8 cellular contexts compared by ENCODE assay signal in the genomic region with DNA sequence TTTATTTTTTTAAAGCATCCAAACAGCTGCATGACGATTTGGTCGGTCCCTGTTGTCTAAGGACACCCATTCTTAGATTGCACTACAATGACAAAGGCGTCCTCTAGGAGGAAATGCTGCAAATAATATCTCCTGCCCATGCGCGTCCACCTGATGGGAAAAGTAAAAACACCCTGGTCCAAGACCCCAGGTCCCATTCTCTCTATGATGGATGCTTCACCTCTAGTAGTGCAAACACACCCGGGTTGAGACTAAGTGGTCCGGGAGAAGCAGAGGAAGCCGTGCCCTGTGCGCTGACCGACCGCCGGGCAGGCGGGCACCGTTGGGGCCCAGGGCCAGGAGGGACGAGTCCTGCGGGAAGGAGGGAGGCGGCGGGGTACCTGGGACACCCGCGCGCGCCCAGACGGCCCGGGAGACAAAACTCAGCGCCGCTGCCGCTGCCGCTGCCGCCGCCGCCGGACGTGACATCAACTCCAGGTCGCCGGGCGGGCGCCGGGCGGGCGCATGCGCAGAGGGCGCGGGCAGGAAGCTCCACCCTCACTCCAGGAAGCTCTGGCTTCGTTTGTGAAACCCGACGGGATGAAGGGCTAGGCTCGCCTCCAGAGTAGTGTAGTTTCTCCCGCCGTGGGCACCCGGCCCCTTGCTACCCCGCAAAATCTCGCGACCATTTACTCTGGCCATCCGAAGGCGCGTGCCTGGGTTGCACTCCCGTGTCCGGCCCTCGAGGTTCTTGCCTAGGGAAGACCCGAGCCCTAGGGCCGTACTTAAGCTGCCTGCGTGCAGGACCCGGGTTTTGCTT. TPM values are rescaled to one million over a fixed set of nuclear protein-coding genes. Genes with fewer than 3 reads are reported as not detected.
DNase-seq lines count a peak whose midpoint lies in the region; ATAC-seq and TF ChIP-seq lines count a peak whose summit lies in the region.

A gene (minus strand): TSS at position 462 of the 799 bp plus-strand sequence. CDS start 1,639 bp downstream, outside the sequence.

- H3K9me3 Mint-ChIP-seq in activated CD4-positive, alpha-beta T cell treated with anti-CD3 and anti-CD28 coated beads, Interleukin-2, amount 10 ng/mL, durations not matched to agents 24 days and 14 days, result no peaks in the 10 kb centered on the region

- H3K27me3 ChIP-seq in BLaER1, result no peaks in the 10 kb centered on the region

- H3K4me1 Mint-ChIP-seq in activated CD4-positive, alpha-beta T cell treated with anti-CD3 and anti-CD28 coated beads, Interleukin-2, amount 10 ng/mL, durations not matched to agents 24 days and 14 days, result peaks cover 34% of the 10 kb centered on the region

- peaks cover 28% of the 10 kb centered on the region for H3K36me3 ChIP-seq in BLaER1

- H3K9ac ChIP-seq in BLaER1, result peak within 1 kb of the TSS; percentile 88

- H3K9me3 ChIP-seq in BLaER1, result no peaks in the 10 kb centered on the region

- H3K27me3 Mint-ChIP-seq in activated CD4-positive, alpha-beta T cell treated with anti-CD3 and anti-CD28 coated beads, Interleukin-2, amount 10 ng/mL, durations not matched to agents 24 days and 14 days, result no peaks in the 10 kb centered on the region

- H3K4me2 ChIP-seq in BLaER1, result peak within 1 kb of the TSS; percentile 93

- peaks cover 11% of the 10 kb centered on the region for H3K36me3 Mint-ChIP-seq in activated CD4-positive, alpha-beta T cell treated with anti-CD3 and anti-CD28 coated beads, Interleukin-2, amount 10 ng/mL, durations not matched to agents 24 days and 14 days (ENCODE audit: low read depth)

- H3K4me3 ChIP-seq in BLaER1 (peak within 1 kb of the TSS; percentile 85), coronary artery (peak within 1 kb of the TSS; percentile 79)

- peak within 1 kb of the TSS; percentile 96 for H3K27ac Mint-ChIP-seq in activated CD4-positive, alpha-beta T cell treated with anti-CD3 and anti-CD28 coated beads, Interleukin-2, amount 10 ng/mL, durations not matched to agents 24 days and 14 days

- ATAC-seq in HG03457 (IDR thresholded peaks at IDR 0.05; ENCODE audit: unreplicated experiment), result peak; percentile 71

- H3K27ac ChIP-seq in BLaER1, result peak within 1 kb of the TSS; percentile 88
- peak within 1 kb of the TSS; percentile 84 to 89 for H3K27ac ChIP-seq in coronary artery

- H3K4me1 ChIP-seq in BLaER1, result peaks cover 56% of the 10 kb centered on the region

- no peak for TF ChIP-seq CTCF in coronary artery (IDR thresholded peaks at IDR 0.05)

- no peaks in the 10 kb centered on the region for H4K20me1 ChIP-seq in BLaER1

- peak within 1 kb of the TSS; percentile 85 for H3K4me3 Mint-ChIP-seq in activated CD4-positive, alpha-beta T cell treated with anti-CD3 and anti-CD28 coated beads, Interleukin-2, amount 10 ng/mL, durations not matched to agents 24 days and 14 days

- peak; percentile 65 for DNase-seq in GM19240 (ENCODE audit: insufficient read length, low spot score)
- DNase-seq in NCI-H524 treated with DMSO at 0.1 percent for 48 hours (lab: John Stamatoyannopoulos, UW), result peak; percentile 65
- DNase-seq in activated CD4-positive, alpha-beta T cell treated with anti-CD3 and anti-CD28 coated beads, Interleukin-2, amount 10 ng/mL, durations not matched to agents 24 days and 14 days, result peak; percentile 98
- peak; percentile 94 for DNase-seq in coronary artery (ENCODE audit: low spot score)
- peak; percentile 97 for DNase-seq in left kidney (ENCODE audit: low read depth, low spot score)
- peak; percentile 92 to 94 for DNase-seq in stimulated activated CD4-positive, alpha-beta T cell treated with anti-CD3 and anti-CD28 coated beads, Interleukin-2, amount 100 ng/mL, for 24 hours

- intact Hi-C loops in activated CD4-positive, alpha-beta T cell treated with anti-CD3 and anti-CD28 coated beads, Interleukin-2, amount 10 ng/mL, durations not matched to agents 24 days and 14 days (cut with micrococcal nuclease), result loop anchor here (1.0 to 2.0 kb wide), 5 partner anchors 26 to 287 kb away; a partner anchor contains a TSS

RNA-seq across cellular contexts. Expression of the gene that starts here (rescaled TPM):
- total RNA-seq in activated CD4-positive, alpha-beta T cell treated with anti-CD3 and anti-CD28 coated beads, Interleukin-2, amount 10 ng/mL, durations not matched to agents 24 days and 14 days, result 25.1 and 26.8 TPM in 2 replicates

Comparison
In these comparisons a context has a peak if more than half of its experiments do, and no peak if none do; other contexts are left out.
1. Peak in every context shown above with its lines: DNase-seq, ATAC-seq, H3K4me3 ChIP-seq and H3K27ac ChIP-seq.